In the genomic region with DNA sequence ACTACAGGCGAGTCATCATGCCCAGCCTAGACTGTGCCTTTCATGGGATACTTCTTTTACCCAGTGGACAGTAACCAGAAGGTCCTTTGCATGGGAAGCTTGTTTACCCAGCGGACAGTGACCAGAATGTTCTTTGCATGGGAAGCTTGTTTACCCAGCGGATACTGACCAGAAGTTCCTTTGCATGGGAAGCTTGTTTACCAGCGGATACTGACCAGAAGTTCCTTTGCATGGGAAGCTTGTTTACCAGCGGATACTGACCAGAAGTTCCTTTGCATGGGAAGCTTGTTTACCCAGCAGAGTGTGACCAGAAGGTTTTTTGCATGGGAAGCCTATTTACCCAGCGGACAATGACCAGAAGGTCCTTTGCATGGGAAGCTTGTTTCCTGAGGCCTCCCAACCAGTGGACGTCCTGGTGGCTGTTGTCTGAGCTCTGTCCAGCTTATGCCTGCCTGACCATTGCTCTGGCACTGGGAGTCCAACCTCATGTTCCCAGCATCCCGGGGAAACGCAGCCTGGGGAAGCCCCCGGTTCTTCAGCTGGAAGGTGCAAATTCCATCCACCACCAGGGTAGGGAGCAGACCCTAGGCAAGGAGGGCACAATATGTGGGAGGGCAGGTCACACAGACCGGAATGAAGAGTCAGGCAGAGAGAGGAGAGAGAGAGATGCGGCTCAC, we compare ENCODE assay signal across 2 cellular contexts.
TF ChIP-seq lines count a peak whose summit lies in the region.

No MANE protein-coding gene starts in this region.

TF ChIP-seq in IMR-90, 13 proteins besides CTCF, POLR2A, EP300 and RAD21 (continued from another document):
- TF ChIP-seq, protein P1, sequence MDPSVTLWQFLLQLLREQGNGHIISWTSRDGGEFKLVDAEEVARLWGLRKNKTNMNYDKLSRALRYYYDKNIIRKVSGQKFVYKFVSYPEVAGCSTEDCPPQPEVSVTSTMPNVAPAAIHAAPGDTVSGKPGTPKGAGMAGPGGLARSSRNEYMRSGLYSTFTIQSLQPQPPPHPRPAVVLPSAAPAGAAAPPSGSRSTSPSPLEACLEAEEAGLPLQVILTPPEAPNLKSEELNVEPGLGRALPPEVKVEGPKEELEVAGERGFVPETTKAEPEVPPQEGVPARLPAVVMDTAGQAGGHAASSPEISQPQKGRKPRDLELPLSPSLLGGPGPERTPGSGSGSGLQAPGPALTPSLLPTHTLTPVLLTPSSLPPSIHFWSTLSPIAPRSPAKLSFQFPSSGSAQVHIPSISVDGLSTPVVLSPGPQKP (IDR thresholded peaks at IDR 0.05; ENCODE audit: borderline replicate concordance, low read depth, low read length), result no peak
TF ChIP-seq in IMR-90: peak in this region for 0.

TF ChIP-seq in liver, 16 proteins besides CTCF, POLR2A, EP300 and RAD21 (continued from another document):
- TF ChIP-seq, protein P2, sequence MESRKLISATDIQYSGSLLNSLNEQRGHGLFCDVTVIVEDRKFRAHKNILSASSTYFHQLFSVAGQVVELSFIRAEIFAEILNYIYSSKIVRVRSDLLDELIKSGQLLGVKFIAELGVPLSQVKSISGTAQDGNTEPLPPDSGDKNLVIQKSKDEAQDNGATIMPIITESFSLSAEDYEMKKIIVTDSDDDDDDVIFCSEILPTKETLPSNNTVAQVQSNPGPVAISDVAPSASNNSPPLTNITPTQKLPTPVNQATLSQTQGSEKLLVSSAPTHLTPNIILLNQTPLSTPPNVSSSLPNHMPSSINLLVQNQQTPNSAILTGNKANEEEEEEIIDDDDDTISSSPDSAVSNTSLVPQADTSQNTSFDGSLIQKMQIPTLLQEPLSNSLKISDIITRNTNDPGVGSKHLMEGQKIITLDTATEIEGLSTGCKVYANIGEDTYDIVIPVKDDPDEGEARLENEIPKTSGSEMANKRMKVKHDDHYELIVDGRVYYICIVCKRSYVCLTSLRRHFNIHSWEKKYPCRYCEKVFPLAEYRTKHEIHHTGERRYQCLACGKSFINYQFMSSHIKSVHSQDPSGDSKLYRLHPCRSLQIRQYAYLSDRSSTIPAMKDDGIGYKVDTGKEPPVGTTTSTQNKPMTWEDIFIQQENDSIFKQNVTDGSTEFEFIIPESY (IDR thresholded peaks at IDR 0.05), result peak; percentile 70
- TF ChIP-seq EGR1 (IDR thresholded peaks at IDR 0.05; ENCODE audit: low read depth in 2 of 2), result no peak
- no peak for TF ChIP-seq HNF4G (IDR thresholded peaks at IDR 0.05)
- peak; percentile 100 for TF ChIP-seq FOXA1 (IDR thresholded peaks at IDR 0.05)
- TF ChIP-seq SP1 (IDR thresholded peaks at IDR 0.05), result peak; percentile 64
- peak in 1 of 2 donors; percentile 67 for TF ChIP-seq HNF4A (conservative IDR thresholded peaks at IDR 0.05)
- peak in 1 of 2 donors; percentile 23 for TF ChIP-seq GABPA (IDR thresholded peaks at IDR 0.05 in 1 of 2, conservative IDR thresholded peaks at IDR 0.05 in 1 of 2)
- TF ChIP-seq, protein P3, sequence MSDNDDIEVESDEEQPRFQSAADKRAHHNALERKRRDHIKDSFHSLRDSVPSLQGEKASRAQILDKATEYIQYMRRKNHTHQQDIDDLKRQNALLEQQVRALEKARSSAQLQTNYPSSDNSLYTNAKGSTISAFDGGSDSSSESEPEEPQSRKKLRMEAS (IDR thresholded peaks at IDR 0.05), result peak; percentile 89
- TF ChIP-seq, protein P4, sequence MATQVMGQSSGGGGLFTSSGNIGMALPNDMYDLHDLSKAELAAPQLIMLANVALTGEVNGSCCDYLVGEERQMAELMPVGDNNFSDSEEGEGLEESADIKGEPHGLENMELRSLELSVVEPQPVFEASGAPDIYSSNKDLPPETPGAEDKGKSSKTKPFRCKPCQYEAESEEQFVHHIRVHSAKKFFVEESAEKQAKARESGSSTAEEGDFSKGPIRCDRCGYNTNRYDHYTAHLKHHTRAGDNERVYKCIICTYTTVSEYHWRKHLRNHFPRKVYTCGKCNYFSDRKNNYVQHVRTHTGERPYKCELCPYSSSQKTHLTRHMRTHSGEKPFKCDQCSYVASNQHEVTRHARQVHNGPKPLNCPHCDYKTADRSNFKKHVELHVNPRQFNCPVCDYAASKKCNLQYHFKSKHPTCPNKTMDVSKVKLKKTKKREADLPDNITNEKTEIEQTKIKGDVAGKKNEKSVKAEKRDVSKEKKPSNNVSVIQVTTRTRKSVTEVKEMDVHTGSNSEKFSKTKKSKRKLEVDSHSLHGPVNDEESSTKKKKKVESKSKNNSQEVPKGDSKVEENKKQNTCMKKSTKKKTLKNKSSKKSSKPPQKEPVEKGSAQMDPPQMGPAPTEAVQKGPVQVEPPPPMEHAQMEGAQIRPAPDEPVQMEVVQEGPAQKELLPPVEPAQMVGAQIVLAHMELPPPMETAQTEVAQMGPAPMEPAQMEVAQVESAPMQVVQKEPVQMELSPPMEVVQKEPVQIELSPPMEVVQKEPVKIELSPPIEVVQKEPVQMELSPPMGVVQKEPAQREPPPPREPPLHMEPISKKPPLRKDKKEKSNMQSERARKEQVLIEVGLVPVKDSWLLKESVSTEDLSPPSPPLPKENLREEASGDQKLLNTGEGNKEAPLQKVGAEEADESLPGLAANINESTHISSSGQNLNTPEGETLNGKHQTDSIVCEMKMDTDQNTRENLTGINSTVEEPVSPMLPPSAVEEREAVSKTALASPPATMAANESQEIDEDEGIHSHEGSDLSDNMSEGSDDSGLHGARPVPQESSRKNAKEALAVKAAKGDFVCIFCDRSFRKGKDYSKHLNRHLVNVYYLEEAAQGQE (IDR thresholded peaks at IDR 0.05), result peak; percentile 97
- TF ChIP-seq JUND (IDR thresholded peaks at IDR 0.05), result peak in 1 of 2 donors; percentile 74
- peak; percentile 78 for TF ChIP-seq YY1 (IDR thresholded peaks at IDR 0.05)
- TF ChIP-seq RXRA (IDR thresholded peaks at IDR 0.05), result peak; percentile 93 to 100
- no peak for TF ChIP-seq TAF1 (conservative IDR thresholded peaks at IDR 0.05)
